In genomic region chr7:86976958-86977357, GRCh38 we compare ENCODE assay signal across 1 cellular context.
TF ChIP-seq lines count a peak whose summit lies in the region.

No MANE protein-coding gene starts in this region.

TF ChIP-seq in K562, 482 proteins besides CTCF, POLR2A, EP300 and RAD21 (continued from another document):
- TF ChIP-seq, protein P1, sequence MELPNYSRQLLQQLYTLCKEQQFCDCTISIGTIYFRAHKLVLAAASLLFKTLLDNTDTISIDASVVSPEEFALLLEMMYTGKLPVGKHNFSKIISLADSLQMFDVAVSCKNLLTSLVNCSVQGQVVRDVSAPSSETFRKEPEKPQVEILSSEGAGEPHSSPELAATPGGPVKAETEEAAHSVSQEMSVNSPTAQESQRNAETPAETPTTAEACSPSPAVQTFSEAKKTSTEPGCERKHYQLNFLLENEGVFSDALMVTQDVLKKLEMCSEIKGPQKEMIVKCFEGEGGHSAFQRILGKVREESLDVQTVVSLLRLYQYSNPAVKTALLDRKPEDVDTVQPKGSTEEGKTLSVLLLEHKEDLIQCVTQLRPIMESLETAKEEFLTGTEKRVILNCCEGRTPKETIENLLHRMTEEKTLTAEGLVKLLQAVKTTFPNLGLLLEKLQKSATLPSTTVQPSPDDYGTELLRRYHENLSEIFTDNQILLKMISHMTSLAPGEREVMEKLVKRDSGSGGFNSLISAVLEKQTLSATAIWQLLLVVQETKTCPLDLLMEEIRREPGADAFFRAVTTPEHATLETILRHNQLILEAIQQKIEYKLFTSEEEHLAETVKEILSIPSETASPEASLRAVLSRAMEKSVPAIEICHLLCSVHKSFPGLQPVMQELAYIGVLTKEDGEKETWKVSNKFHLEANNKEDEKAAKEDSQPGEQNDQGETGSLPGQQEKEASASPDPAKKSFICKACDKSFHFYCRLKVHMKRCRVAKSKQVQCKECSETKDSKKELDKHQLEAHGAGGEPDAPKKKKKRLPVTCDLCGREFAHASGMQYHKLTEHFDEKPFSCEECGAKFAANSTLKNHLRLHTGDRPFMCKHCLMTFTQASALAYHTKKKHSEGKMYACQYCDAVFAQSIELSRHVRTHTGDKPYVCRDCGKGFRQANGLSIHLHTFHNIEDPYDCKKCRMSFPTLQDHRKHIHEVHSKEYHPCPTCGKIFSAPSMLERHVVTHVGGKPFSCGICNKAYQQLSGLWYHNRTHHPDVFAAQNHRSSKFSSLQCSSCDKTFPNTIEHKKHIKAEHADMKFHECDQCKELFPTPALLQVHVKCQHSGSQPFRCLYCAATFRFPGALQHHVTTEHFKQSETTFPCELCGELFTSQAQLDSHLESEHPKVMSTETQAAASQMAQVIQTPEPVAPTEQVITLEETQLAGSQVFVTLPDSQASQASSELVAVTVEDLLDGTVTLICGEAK (IDR thresholded peaks at IDR 0.05): no peak
- TF ChIP-seq, protein P1 (CRISPR knock-in tag; IDR thresholded peaks at IDR 0.05): no peak
- TF ChIP-seq PBX2 (CRISPR knock-in tag; IDR thresholded peaks at IDR 0.05; ENCODE audit: low read depth): no peak
- TF ChIP-seq PBX2 (tag; conservative IDR thresholded peaks at IDR 0.05; ENCODE audit: low read depth): peak; percentile 66; the same call in 1 of the 2 replicates
- peak; percentile 10; the same call in 1 of the 2 replicates for TF ChIP-seq CBFA2T3 (IDR thresholded peaks at IDR 0.05)
- TF ChIP-seq ELF2 (CRISPR knock-in tag; IDR thresholded peaks at IDR 0.05): no peak
- TF ChIP-seq ARHGAP35 (IDR thresholded peaks at IDR 0.05; ENCODE audit: partially characterized antibody): no peak
- no peak for TF ChIP-seq ZSCAN32 (CRISPR knock-in tag; IDR thresholded peaks at IDR 0.05)
- no peak for TF ChIP-seq CREB1 (IDR thresholded peaks at IDR 0.05)
- no peak for TF ChIP-seq CREB1 (CRISPR knock-in tag; IDR thresholded peaks at IDR 0.05)
- no peak for TF ChIP-seq ZNF764 (CRISPR knock-in tag; IDR thresholded peaks at IDR 0.05; ENCODE audit: low read depth)
- no peak for TF ChIP-seq CHD1 (IDR thresholded peaks at IDR 0.05; ENCODE audit: low read length)
- no peak for TF ChIP-seq ZFP1 (CRISPR knock-in tag; IDR thresholded peaks at IDR 0.05)
- TF ChIP-seq, protein P2, sequence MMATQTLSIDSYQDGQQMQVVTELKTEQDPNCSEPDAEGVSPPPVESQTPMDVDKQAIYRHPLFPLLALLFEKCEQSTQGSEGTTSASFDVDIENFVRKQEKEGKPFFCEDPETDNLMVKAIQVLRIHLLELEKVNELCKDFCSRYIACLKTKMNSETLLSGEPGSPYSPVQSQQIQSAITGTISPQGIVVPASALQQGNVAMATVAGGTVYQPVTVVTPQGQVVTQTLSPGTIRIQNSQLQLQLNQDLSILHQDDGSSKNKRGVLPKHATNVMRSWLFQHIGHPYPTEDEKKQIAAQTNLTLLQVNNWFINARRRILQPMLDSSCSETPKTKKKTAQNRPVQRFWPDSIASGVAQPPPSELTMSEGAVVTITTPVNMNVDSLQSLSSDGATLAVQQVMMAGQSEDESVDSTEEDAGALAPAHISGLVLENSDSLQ (IDR thresholded peaks at IDR 0.05): peak; percentile 66
- no peak for TF ChIP-seq ZNF232 (CRISPR knock-in tag; IDR thresholded peaks at IDR 0.05)
- 0 out of 4 replicates have a peak, but pooled peaks of 1 of the 2 experiments have one; percentile 18 for TF ChIP-seq RCOR1 (IDR thresholded peaks at IDR 0.05; ENCODE audit: borderline replicate concordance in 1 of 2, low read depth in 2 of 2, low read length in 2 of 2)
